10 cellular contexts compared by ENCODE assay signal in the genomic region with DNA sequence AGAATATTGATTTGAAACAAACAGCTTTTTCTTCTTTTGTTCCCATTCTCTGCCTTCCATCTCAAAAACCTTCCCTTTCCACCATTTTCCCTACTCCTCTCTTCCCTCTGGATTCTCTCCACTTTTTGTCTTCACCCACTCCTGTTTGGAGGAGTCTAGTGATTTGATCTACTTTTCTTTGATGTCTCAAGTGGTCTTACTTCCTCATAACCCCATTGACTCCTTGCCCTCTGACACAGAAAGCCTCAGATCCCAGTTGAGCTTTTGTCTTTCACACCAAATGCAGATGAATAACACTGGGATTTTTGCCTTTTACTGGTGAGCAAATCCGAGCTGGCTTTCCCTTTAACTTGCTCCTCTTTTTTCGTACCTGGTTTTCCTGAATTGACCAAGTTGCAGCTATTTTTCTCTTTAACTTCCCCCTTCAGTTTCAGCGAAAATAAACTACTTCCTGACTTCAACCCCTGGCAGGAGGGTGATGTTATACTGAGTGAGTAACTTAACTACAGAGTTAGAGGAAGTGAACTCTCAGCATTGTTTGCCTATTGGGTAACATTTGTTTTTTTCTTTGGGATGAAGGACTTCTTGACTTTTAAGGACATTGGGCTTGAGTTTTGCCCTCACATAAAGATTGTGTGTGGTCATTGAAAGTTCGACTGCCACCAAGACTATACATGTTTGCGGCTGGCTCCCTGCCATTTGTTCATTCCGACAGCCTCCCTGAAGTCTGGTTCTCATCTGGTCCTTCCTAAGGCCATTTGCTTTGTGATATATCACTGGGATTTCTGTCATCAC.
DNase-seq lines count a peak whose midpoint lies in the region; ATAC-seq and FAIRE-seq lines count a peak whose summit lies in the region.
"Had no signal": no experiment of that assay in that cellular context is flagged by ENCODE, and none has a peak within 500 bp of the region (broad histone marks: within the 10 kb centered on the region; RNA-seq: fewer than 3 reads in every experiment).

No MANE protein-coding gene starts in this region.

- H3K27ac ChIP-seq in BLaER1 treated with 17β-estradiol and CSF1 and Interleukin-3, amounts not matched to agents 10 nM and 100 nM, result peak overlapping the region; percentile 35 to 84 (median 75); a peak in 21 of 22 replicates
- H3K27ac ChIP-seq: KMS-11 had no signal

- no peaks in the 10 kb centered on the region for H4K20me1 ChIP-seq in BLaER1 treated with 17β-estradiol and CSF1 and Interleukin-3, amounts not matched to agents 10 nM and 100 nM

- H3K4me1 ChIP-seq in BLaER1 treated with 17β-estradiol and CSF1 and Interleukin-3, amounts not matched to agents 10 nM and 100 nM, result peaks cover 16 to 29% (median 20%) of the 10 kb centered on the region in 10 experiments

- ATAC-seq in HG02588 (IDR thresholded peaks at IDR 0.05; ENCODE audit: unreplicated experiment) (peak; percentile 54), left lobe of liver (peak; percentile 52)

- peaks cover 0 to 4% (median 0%) of the 10 kb centered on the region in 11 experiments; a peak in 2 of 22 replicates for H3K9me3 ChIP-seq in BLaER1 treated with 17β-estradiol and CSF1 and Interleukin-3, amounts not matched to agents 10 nM and 100 nM (replicated peaks in 1 of 11)

- no peak for FAIRE-seq in urothelium cell line (lab: Jason Lieb, UNC)
- FAIRE-seq: G401.6 had no signal

- peak overlapping the region; percentile 56 to 84 (median 72) for H3K4me2 ChIP-seq in BLaER1 treated with 17β-estradiol and CSF1 and Interleukin-3, amounts not matched to agents 10 nM and 100 nM
- H3K4me2 ChIP-seq: KMS-11 had no signal

- peak overlapping the region in 8 of 10 experiments; percentile 2 to 45 (median 14); a peak in 11 of 20 replicates for H3K4me3 ChIP-seq in BLaER1 treated with 17β-estradiol and CSF1 and Interleukin-3, amounts not matched to agents 10 nM and 100 nM

- no peaks in the 10 kb centered on the region for H3K27me3 ChIP-seq in BLaER1 treated with 17β-estradiol and CSF1 and Interleukin-3, amounts not matched to agents 10 nM and 100 nM

- no peaks in the 10 kb centered on the region for H3K36me3 ChIP-seq in BLaER1 treated with 17β-estradiol and CSF1 and Interleukin-3, amounts not matched to agents 10 nM and 100 nM

- H3K9ac ChIP-seq in BLaER1 treated with 17β-estradiol and CSF1 and Interleukin-3, amounts not matched to agents 10 nM and 100 nM, result peak overlapping the region in 7 of 11 experiments; percentile 22 to 68 (median 62); a peak in 13 of 22 replicates
- H3K9ac ChIP-seq: KMS-11 had no signal

- DNase-seq in SKM-1 treated with dmso at 0.1 percent for 144 hours (lab: John Stamatoyannopoulos, UW; ENCODE audit: unreplicated experiment), result peak; percentile 84
- no peak for DNase-seq in left lobe of liver (ENCODE audit: low spot score)
- no peak for DNase-seq in activated effector memory CD4-positive, alpha-beta T cell treated with anti-CD3 and anti-CD28 coated beads, Interleukin-2, amount 50 U/mL, for 16 hours
- no peak for DNase-seq in urothelium cell line (ENCODE audit: low spot score)
- DNase-seq in NCI-H226, result no peak
- DNase-seq in activated CD8-positive, alpha-beta memory T cell treated with anti-CD3 and anti-CD28 coated beads, Interleukin-2, amount 50 U/mL, for 48 hours, result no peak
